ENCODE assay signal across 8 cellular contexts in genomic region chr3:151265866-151266265, GRCh38. TPM values are rescaled to one million over a fixed set of nuclear protein-coding genes. Genes with fewer than 3 reads are reported as not detected.
DNase-seq lines count a peak whose midpoint lies in the region; ATAC-seq and TF ChIP-seq lines count a peak whose summit lies in the region.

No MANE protein-coding gene starts in this region.

- H3K27me3 Mint-ChIP-seq in CD4-positive, CD25-positive, alpha-beta regulatory T cell = no peaks in the 10 kb centered on the region
- H3K27me3 Mint-ChIP-seq in effector memory CD8-positive, alpha-beta T cell = peaks cover 3 to 9% of the 10 kb centered on the region in 2 donors
- no peaks in the 10 kb centered on the region for H3K27me3 Mint-ChIP-seq in progenitor cell of endocrine pancreas

- H3K9me3 Mint-ChIP-seq in CD4-positive, CD25-positive, alpha-beta regulatory T cell = no peaks in the 10 kb centered on the region
- H3K9me3 Mint-ChIP-seq in effector memory CD8-positive, alpha-beta T cell = no peaks in the 10 kb centered on the region
- no peaks in the 10 kb centered on the region for H3K9me3 Mint-ChIP-seq in progenitor cell of endocrine pancreas (ENCODE audit: low read depth)

- no peak overlapping the region for H3K4me3 ChIP-seq in CD4-positive, CD25-positive, alpha-beta regulatory T cell (ENCODE audit: low read depth, low read length)

- no peaks in the 10 kb centered on the region for H3K27me3 ChIP-seq in CD4-positive, CD25-positive, alpha-beta regulatory T cell (ENCODE audit: control insufficient read depth, insufficient read depth, low read length)

- H3K36me3 Mint-ChIP-seq in CD4-positive, CD25-positive, alpha-beta regulatory T cell = no peaks in the 10 kb centered on the region
- peaks cover 9% of the 10 kb centered on the region for H3K36me3 Mint-ChIP-seq in effector memory CD8-positive, alpha-beta T cell (ENCODE audit: insufficient read depth)
- H3K36me3 Mint-ChIP-seq in progenitor cell of endocrine pancreas (ENCODE audit: insufficient read depth) = peaks cover under 1% of the 10 kb centered on the region

- H3K4me1 ChIP-seq in CD4-positive, CD25-positive, alpha-beta regulatory T cell (ENCODE audit: control insufficient read depth, insufficient read depth, low read length, poor library complexity, severe bottlenecking) = no peaks in the 10 kb centered on the region

- no peak for TF ChIP-seq CTCF in progenitor cell of endocrine pancreas (IDR thresholded peaks at IDR 0.05; ENCODE audit: unreplicated experiment)

- no peak overlapping the region for H3K27ac Mint-ChIP-seq in CD4-positive, CD25-positive, alpha-beta regulatory T cell
- H3K27ac Mint-ChIP-seq in effector memory CD8-positive, alpha-beta T cell = peak overlapping the region in 1 of 2 donors; percentile 49
- H3K27ac Mint-ChIP-seq in progenitor cell of endocrine pancreas = no peak overlapping the region

- DNase-seq in CD4-positive, CD25-positive, alpha-beta regulatory T cell = no peak
- no peak for DNase-seq in effector memory CD8-positive, alpha-beta T cell
- no peak for DNase-seq in stimulated activated naive CD4-positive, alpha-beta T cell (lab: John Stamatoyannopoulos, UW)
- DNase-seq in NCI-H1694 treated with DMSO at 0.1 percent for 48 hours (lab: John Stamatoyannopoulos, UW) = no peak
- DNase-seq in progenitor cell of endocrine pancreas (ENCODE audit: low spot score, unreplicated experiment) = no peak
- no peak for DNase-seq in OCI-M2 (lab: John Stamatoyannopoulos, UW; ENCODE audit: unreplicated experiment)

- peaks cover 0 to 4% (median 2%) of the 10 kb centered on the region in 4 donors for H3K4me1 Mint-ChIP-seq in CD4-positive, CD25-positive, alpha-beta regulatory T cell
- peaks cover 5 to 9% of the 10 kb centered on the region in 2 donors for H3K4me1 Mint-ChIP-seq in effector memory CD8-positive, alpha-beta T cell (ENCODE audit: low read depth in 2 of 2)
- no peaks in the 10 kb centered on the region for H3K4me1 Mint-ChIP-seq in progenitor cell of endocrine pancreas (ENCODE audit: low read depth)

- H3K36me3 ChIP-seq in CD4-positive, CD25-positive, alpha-beta regulatory T cell (ENCODE audit: control insufficient read depth, insufficient read depth, low read length) = no peaks in the 10 kb centered on the region

- ATAC-seq in CD4-positive, CD25-positive, alpha-beta regulatory T cell (ENCODE audit: low read depth in 2 of 2) = peak; percentile 62 to 67
- ATAC-seq in GM21360 (IDR thresholded peaks at IDR 0.05; ENCODE audit: unreplicated experiment) (peak; percentile 96), HG03460 (IDR thresholded peaks at IDR 0.05; ENCODE audit: unreplicated experiment) (peak; percentile 95)
- peak; percentile 40 for ATAC-seq in effector memory CD8-positive, alpha-beta T cell (replicated peaks)

- no peak overlapping the region for H3K27ac ChIP-seq in CD4-positive, CD25-positive, alpha-beta regulatory T cell (ENCODE audit: insufficient read depth, low read length, poor library complexity, severe bottlenecking)

- H3K4me3 Mint-ChIP-seq in CD4-positive, CD25-positive, alpha-beta regulatory T cell = no peak overlapping the region
- no peak overlapping the region for H3K4me3 Mint-ChIP-seq in effector memory CD8-positive, alpha-beta T cell
- no peak overlapping the region for H3K4me3 Mint-ChIP-seq in progenitor cell of endocrine pancreas (ENCODE audit: low read depth)

- no peaks in the 10 kb centered on the region for H3K9me3 ChIP-seq in CD4-positive, CD25-positive, alpha-beta regulatory T cell (ENCODE audit: control insufficient read depth in 2 of 2, low read length in 2 of 2)

RNA-seq across cellular contexts. Expression of gene P2RY14, which starts 12.5 kb away (rescaled TPM):
- 0.84 TPM for total RNA-seq in CD4-positive, CD25-positive, alpha-beta regulatory T cell
- 1 to 10 TPM in 1 of 4 donors, under 1 TPM in 2, not detected in 1; 0.28 to 1.2 (median 0.98) TPM for polyA plus RNA-seq in CD4-positive, CD25-positive, alpha-beta regulatory T cell
- total RNA-seq in progenitor cell of endocrine pancreas = not detected in 2 replicates

RNA-seq across cellular contexts. Expression of gene GPR87, which starts 50.8 kb away (rescaled TPM):
- total RNA-seq in CD4-positive, CD25-positive, alpha-beta regulatory T cell = not detected
- polyA plus RNA-seq in CD4-positive, CD25-positive, alpha-beta regulatory T cell = not detected
- 0.18 TPM in 1 of 2 replicates, not detected in the other for total RNA-seq in progenitor cell of endocrine pancreas

Comparison
In these comparisons a context has a peak if more than half of its experiments do, and no peak if none do; other contexts are left out.
1. ATAC-seq: peak in every context shown above with its lines; median percentile 96 in GM21360; 95 in HG03460; 64 in CD4-positive, CD25-positive, alpha-beta regulatory T cell; 40 in effector memory CD8-positive, alpha-beta T cell.